In genomic region chr10:131708225-131708624, GRCh38 we compare ENCODE assay signal across 18 cellular contexts.
"Had no signal": no experiment of that assay in that cellular context is flagged by ENCODE, and none has a peak within 500 bp of the region (broad histone marks: within the 10 kb centered on the region; RNA-seq: fewer than 3 reads in every experiment).

No MANE protein-coding gene starts in this region.

- H3K27me3 ChIP-seq: ascending aorta, right lobe of liver had no signal

- DNase-seq: activated CD4-positive, alpha-beta T cell treated with anti-CD3 and anti-CD28 coated beads for 36 hours; activated CD4-positive, alpha-beta T cell treated with anti-CD3 and anti-CD28 coated beads, Interleukin-2, amount 50 U/mL, for 48 hours; activated effector memory CD4-positive, alpha-beta T cell treated with anti-CD3 and anti-CD28 coated beads, Interleukin-2, amount 50 U/mL, for 16 hours; activated naive CD4-positive, alpha-beta T cell treated with anti-CD3 and anti-CD28 coated beads, Interleukin-2, amount 50 U/mL, for 16 hours; activated T-cell treated with anti-CD3 and anti-CD28 coated beads, Interleukin-2, amount 50 U/mL, for 48 hours; effector CD8-positive, alpha-beta T cell; left cardiac atrium; lower lobe of right lung; psoas muscle; stimulated activated CD4-positive, alpha-beta T cell treated with anti-CD3 and anti-CD28 coated beads, Interleukin-4, amount 100 ng/mL, for 4 hours; SW 1271 had no signal

- H3K4me1 Mint-ChIP-seq: activated CD4-positive, alpha-beta T cell treated with anti-CD3 and anti-CD28 coated beads for 36 hours; stimulated activated memory B cell treated with anti-CD40 and anti-IgM and Interleukin-4, amounts not matched to agents 10 μg/mL and 1 μg/mL and 100 μg/mL, for 72 hours had no signal

- H3K9me3 ChIP-seq: right lobe of liver had no signal

- H3K4me1 ChIP-seq: ascending aorta, lower lobe of right lung, psoas muscle, right lobe of liver had no signal

- H3K4me3 ChIP-seq: ascending aorta, lower lobe of right lung, psoas muscle, right lobe of liver had no signal

- H3K27ac ChIP-seq: ascending aorta, lower lobe of right lung, psoas muscle, right lobe of liver had no signal

- H3K4me3 Mint-ChIP-seq: activated CD4-positive, alpha-beta T cell treated with anti-CD3 and anti-CD28 coated beads for 36 hours; stimulated activated memory B cell treated with anti-CD40 and anti-IgM and Interleukin-4, amounts not matched to agents 10 μg/mL and 1 μg/mL and 100 μg/mL, for 72 hours; WTC11 had no signal

- H3K36me3 ChIP-seq: ascending aorta, lower lobe of right lung, right lobe of liver had no signal

- H3K36me3 Mint-ChIP-seq: stimulated activated memory B cell treated with anti-CD40 and anti-IgM and Interleukin-4, amounts not matched to agents 10 μg/mL and 1 μg/mL and 100 μg/mL, for 72 hours had no signal

- H3K27ac Mint-ChIP-seq: activated CD4-positive, alpha-beta T cell treated with anti-CD3 and anti-CD28 coated beads for 36 hours; stimulated activated memory B cell treated with anti-CD40 and anti-IgM and Interleukin-4, amounts not matched to agents 10 μg/mL and 1 μg/mL and 100 μg/mL, for 72 hours; WTC11 had no signal

- FAIRE-seq: endothelial cell of umbilical vein, TTC549, urothelium cell line had no signal
